ENCODE assay signal across 13 cellular contexts in genomic region chr16:27368358-27368722, GRCh38. TPM values are rescaled to one million over a fixed set of nuclear protein-coding genes. Genes with fewer than 3 reads are reported as not detected.
DNase-seq lines count a peak whose midpoint lies in the region; ATAC-seq and TF ChIP-seq lines count a peak whose summit lies in the region.
"Had no signal": no experiment of that assay in that cellular context is flagged by ENCODE, and none has a peak within 500 bp of the region (broad histone marks: within the 10 kb centered on the region; RNA-seq: fewer than 3 reads in every experiment).

No MANE protein-coding gene starts in this region.

- POLR2A ChIA-PET in activated naive CD8-positive, alpha-beta T cell treated with anti-CD3 and anti-CD28 coated beads, Interleukin-2, amount 10 ng/mL, durations not matched to agents 7 days and 5 days (lab: Charles Lee), result interaction anchor here (0.5 to 4.1 kb wide), 21 partner anchors 9 to 209 kb away, joined by 3 to 45 read pairs (median 6); partner anchors contain the start of genes IL21R, KDM8 and NSMCE1

- no peak for TF ChIP-seq CTCF in osteoblast (IDR thresholded peaks at IDR 0.05; ENCODE audit: extremely low read depth, low read depth, low read length)

- peak overlapping the region; percentile 69 for H3K4me3 Mint-ChIP-seq in activated CD4-positive, alpha-beta T cell treated with anti-CD3 and anti-CD28 coated beads, Interleukin-2, amount 10 ng/mL, durations not matched to agents 24 days and 14 days
- peak overlapping the region; percentile 72 for H3K4me3 Mint-ChIP-seq in activated naive CD8-positive, alpha-beta T cell treated with anti-CD3 and anti-CD28 coated beads, Interleukin-2, amount 10 ng/mL, durations not matched to agents 7 days and 5 days

- intact Hi-C loops in activated CD4-positive, alpha-beta T cell treated with anti-CD3 and anti-CD28 coated beads, Interleukin-2, amount 10 ng/mL, durations not matched to agents 24 days and 14 days (cut with micrococcal nuclease), result no loop called here

- peaks cover 17% of the 10 kb centered on the region for H3K4me1 ChIP-seq in osteoblast (ENCODE audit: insufficient read depth, low read length)

- H3K9me3 Mint-ChIP-seq in activated CD4-positive, alpha-beta T cell treated with anti-CD3 and anti-CD28 coated beads, Interleukin-2, amount 10 ng/mL, durations not matched to agents 24 days and 14 days, result peaks cover 7% of the 10 kb centered on the region
- peaks cover 8% of the 10 kb centered on the region for H3K9me3 Mint-ChIP-seq in activated naive CD8-positive, alpha-beta T cell treated with anti-CD3 and anti-CD28 coated beads, Interleukin-2, amount 10 ng/mL, durations not matched to agents 7 days and 5 days

- H3K36me3 ChIP-seq in osteoblast (ENCODE audit: insufficient read depth, low read length), result peaks cover 8% of the 10 kb centered on the region

- H3K27me3 ChIP-seq in osteoblast (ENCODE audit: insufficient read depth, low read length), result no peaks in the 10 kb centered on the region
- H3K27me3 ChIP-seq: esophagus muscularis mucosa, left lung, tibial nerve had no signal

- H3K27me3 Mint-ChIP-seq in activated CD4-positive, alpha-beta T cell treated with anti-CD3 and anti-CD28 coated beads, Interleukin-2, amount 10 ng/mL, durations not matched to agents 24 days and 14 days, result no peaks in the 10 kb centered on the region
- no peaks in the 10 kb centered on the region for H3K27me3 Mint-ChIP-seq in activated naive CD8-positive, alpha-beta T cell treated with anti-CD3 and anti-CD28 coated beads, Interleukin-2, amount 10 ng/mL, durations not matched to agents 7 days and 5 days

- H3K4me2 ChIP-seq in osteoblast (ENCODE audit: insufficient read depth, low read length), result peak overlapping the region; percentile 84

- peaks cover 52% of the 10 kb centered on the region for H3K4me1 Mint-ChIP-seq in activated CD4-positive, alpha-beta T cell treated with anti-CD3 and anti-CD28 coated beads, Interleukin-2, amount 10 ng/mL, durations not matched to agents 24 days and 14 days
- peaks cover 47% of the 10 kb centered on the region for H3K4me1 Mint-ChIP-seq in activated naive CD8-positive, alpha-beta T cell treated with anti-CD3 and anti-CD28 coated beads, Interleukin-2, amount 10 ng/mL, durations not matched to agents 7 days and 5 days

- TF ChIP-seq EP300 in Ishikawa (IDR thresholded peaks at IDR 0.05; ENCODE audit: borderline replicate concordance), result no peak

- no peak for ATAC-seq in activated naive CD8-positive, alpha-beta T cell treated with anti-CD3 and anti-CD28 coated beads, Interleukin-2, amount 10 ng/mL, durations not matched to agents 7 days and 5 days (ENCODE audit: low read depth)
- no peak for ATAC-seq in HG02885 (IDR thresholded peaks at IDR 0.05; ENCODE audit: poor library complexity, unreplicated experiment)

- no peaks in the 10 kb centered on the region for H3K79me2 ChIP-seq in osteoblast (ENCODE audit: insufficient read depth, low read length)

- H3K27ac ChIP-seq in osteoblast (ENCODE audit: low read depth, low read length), result no peak overlapping the region

- H4K20me1 ChIP-seq in osteoblast (ENCODE audit: insufficient read depth, low read length), result no peaks in the 10 kb centered on the region

- peak; percentile 67 for DNase-seq in activated CD4-positive, alpha-beta T cell treated with anti-CD3 and anti-CD28 coated beads, Interleukin-2, amount 10 ng/mL, durations not matched to agents 24 days and 14 days
- no peak for DNase-seq in activated CD4-positive, alpha-beta T cell treated with anti-CD3 and anti-CD28 coated beads, Interleukin-2, amount 50 U/mL, for 4 hours
- no peak for DNase-seq in activated naive CD8-positive, alpha-beta T cell treated with anti-CD3 and anti-CD28 coated beads, Interleukin-2, amount 10 ng/mL, durations not matched to agents 7 days and 5 days
- DNase-seq in osteoblast (ENCODE audit: insufficient read length, low spot score, missing footprints) (no peak), NCI-H146 treated with DMSO at 0.1 percent for 48 hours (lab: John Stamatoyannopoulos, UW; ENCODE audit: unreplicated experiment) (no peak), RPMI8226 (no peak)
- DNase-seq: NCI-H1417 treated with DMSO at 0.1 percent for 48 hours had no signal

- no peak for TF ChIP-seq RAD21 in Ishikawa (IDR thresholded peaks at IDR 0.05; ENCODE audit: low read depth)

- H3K9me3 ChIP-seq in osteoblast (ENCODE audit: low read depth, low read length), result no peaks in the 10 kb centered on the region
- H3K9me3 ChIP-seq: esophagus muscularis mucosa, left lung had no signal

- peak overlapping the region; percentile 99 for H3K27ac Mint-ChIP-seq in activated CD4-positive, alpha-beta T cell treated with anti-CD3 and anti-CD28 coated beads, Interleukin-2, amount 10 ng/mL, durations not matched to agents 24 days and 14 days
- H3K27ac Mint-ChIP-seq in activated naive CD8-positive, alpha-beta T cell treated with anti-CD3 and anti-CD28 coated beads, Interleukin-2, amount 10 ng/mL, durations not matched to agents 7 days and 5 days, result peak overlapping the region; percentile 97

- H3K36me3 Mint-ChIP-seq in activated CD4-positive, alpha-beta T cell treated with anti-CD3 and anti-CD28 coated beads, Interleukin-2, amount 10 ng/mL, durations not matched to agents 24 days and 14 days (ENCODE audit: low read depth), result peaks cover 44% of the 10 kb centered on the region
- peaks cover 29% of the 10 kb centered on the region for H3K36me3 Mint-ChIP-seq in activated naive CD8-positive, alpha-beta T cell treated with anti-CD3 and anti-CD28 coated beads, Interleukin-2, amount 10 ng/mL, durations not matched to agents 7 days and 5 days

- no peak overlapping the region for H3K4me3 ChIP-seq in osteoblast (ENCODE audit: insufficient read depth, low read length)
- H3K4me3 ChIP-seq: smooth muscle cell had no signal

- no peak overlapping the region for H2AFZ ChIP-seq in osteoblast (ENCODE audit: low read length)

TF ChIP-seq in Ishikawa, 13 proteins besides CTCF, POLR2A, EP300 and RAD21:
- TF ChIP-seq TCF12 (IDR thresholded peaks at IDR 0.05; ENCODE audit: low read depth), result 0 out of 2 replicates have a peak, but pooled peaks have one; percentile 6
- TF ChIP-seq YY1 (IDR thresholded peaks at IDR 0.05; ENCODE audit: low read depth), result no peak

RNA-seq across cellular contexts. Expression of gene IL21R, which starts 33.6 kb away (rescaled TPM):
- 94.9 and 100 TPM in 2 replicates for total RNA-seq in activated CD4-positive, alpha-beta T cell treated with anti-CD3 and anti-CD28 coated beads, Interleukin-2, amount 10 ng/mL, durations not matched to agents 24 days and 14 days
- 10 to 100 TPM; 27.2 to 27.5 TPM for total RNA-seq in activated naive CD8-positive, alpha-beta T cell treated with anti-CD3 and anti-CD28 coated beads, Interleukin-2, amount 10 ng/mL, durations not matched to agents 7 days and 5 days
- 10.1 and 13.8 TPM in 2 replicates for total RNA-seq in osteoblast
- total RNA-seq: smooth muscle cell had no signal

RNA-seq across cellular contexts. Expression of gene IL4R, which starts 54.6 kb away (rescaled TPM):
- 345 and 375 TPM in 2 replicates for total RNA-seq in activated CD4-positive, alpha-beta T cell treated with anti-CD3 and anti-CD28 coated beads, Interleukin-2, amount 10 ng/mL, durations not matched to agents 24 days and 14 days
- total RNA-seq in activated naive CD8-positive, alpha-beta T cell treated with anti-CD3 and anti-CD28 coated beads, Interleukin-2, amount 10 ng/mL, durations not matched to agents 7 days and 5 days, result 100 to 1,000 TPM; 215 TPM
- total RNA-seq in osteoblast, result 28.0 and 32.9 TPM in 2 replicates
